ENCODE assay signal across 16 cellular contexts in genomic region chr6:111743859-111744692, GRCh38.
DNase-seq lines count a peak whose midpoint lies in the region; ATAC-seq, FAIRE-seq and TF ChIP-seq lines count a peak whose summit lies in the region.
"Had no signal": no experiment of that assay in that cellular context is flagged by ENCODE, and none has a peak within 500 bp of the region (broad histone marks: within the 10 kb centered on the region; RNA-seq: fewer than 3 reads in every experiment).

No MANE protein-coding gene starts in this region.

- CTCF ChIA-PET in activated CD8-positive, alpha-beta T cell treated with anti-CD3 and anti-CD28 coated beads for 36 hours (lab: Charles Lee) = interaction anchor here (0.8 to 1.5 kb wide), 4 partner anchors 9 to 299 kb away, joined by 4 to 5 read pairs (median 4); no protein-coding TSS in a partner anchor
- CTCF ChIA-PET in activated CD8-positive, alpha-beta T cell treated with anti-CD3 and anti-CD28 coated beads, Interleukin-2, amount 10 ng/mL, durations not matched to agents 7 days and 5 days (lab: Charles Lee) = interaction anchor here (0.7 to 1.6 kb wide), 6 partner anchors 8 to 34 kb away, joined by 3 to 7 read pairs (median 4); no protein-coding TSS in a partner anchor
- CTCF ChIA-PET in PC-9 (lab: Charles Lee) = no interaction called here

- no TSS peak for BruUV-seq in PC-9 (replicated peaks; lab: Mats Ljungman, UMichigan)

- no peaks in the 10 kb centered on the region; the same call in 1 of the 2 replicates for H4K20me1 ChIP-seq in PC-9 (ENCODE audit: insufficient read depth)

- no peak for TF ChIP-seq CTCF in activated CD8-positive, alpha-beta T cell treated with anti-CD3 and anti-CD28 coated beads for 36 hours (IDR thresholded peaks at IDR 0.05)
- TF ChIP-seq CTCF in lower lobe of right lung (IDR thresholded peaks at IDR 0.05) = no peak
- no peak for TF ChIP-seq CTCF in testis (IDR thresholded peaks at IDR 0.05)
- no peak for TF ChIP-seq CTCF in PC-9 (conservative IDR thresholded peaks at IDR 0.05)

- no peak overlapping the region for H3K4me3 Mint-ChIP-seq in activated CD8-positive, alpha-beta T cell treated with anti-CD3 and anti-CD28 coated beads for 36 hours
- H3K4me3 Mint-ChIP-seq in activated CD8-positive, alpha-beta T cell treated with anti-CD3 and anti-CD28 coated beads, Interleukin-2, amount 10 ng/mL, durations not matched to agents 7 days and 5 days = no peak overlapping the region
- peak overlapping the region in 1 of 2 donors; percentile 64 for H3K4me3 Mint-ChIP-seq in effector memory CD8-positive, alpha-beta T cell
- H3K4me3 Mint-ChIP-seq: WTC11 had no signal

- peak overlapping the region; percentile 51 for H3K27ac ChIP-seq in lower lobe of right lung
- H3K27ac ChIP-seq in testis = no peak overlapping the region
- no peak overlapping the region for H3K27ac ChIP-seq in PC-9
- H3K27ac ChIP-seq: A549, transverse colon had no signal

- H3K27me3 ChIP-seq in lower lobe of right lung (ENCODE audit: low read depth) = no peaks in the 10 kb centered on the region
- H3K27me3 ChIP-seq in testis = no peaks in the 10 kb centered on the region
- no peaks in the 10 kb centered on the region for H3K27me3 ChIP-seq in PC-9 (ENCODE audit: insufficient read depth, low read depth)

- H3K27me3 Mint-ChIP-seq in activated CD8-positive, alpha-beta T cell treated with anti-CD3 and anti-CD28 coated beads for 36 hours = no peaks in the 10 kb centered on the region
- H3K27me3 Mint-ChIP-seq in activated CD8-positive, alpha-beta T cell treated with anti-CD3 and anti-CD28 coated beads, Interleukin-2, amount 10 ng/mL, durations not matched to agents 7 days and 5 days (ENCODE audit: low read depth) = no peaks in the 10 kb centered on the region
- no peaks in the 10 kb centered on the region for H3K27me3 Mint-ChIP-seq in effector memory CD8-positive, alpha-beta T cell

- H3K79me2 ChIP-seq in PC-9 (ENCODE audit: low read depth) = no peaks in the 10 kb centered on the region

- no peaks in the 10 kb centered on the region for H3K9me2 ChIP-seq in PC-9 (ENCODE audit: insufficient read depth)

- H2AFZ ChIP-seq in PC-9 = no peak overlapping the region

- no peaks in the 10 kb centered on the region for H3K9me3 Mint-ChIP-seq in activated CD8-positive, alpha-beta T cell treated with anti-CD3 and anti-CD28 coated beads for 36 hours
- H3K9me3 Mint-ChIP-seq in activated CD8-positive, alpha-beta T cell treated with anti-CD3 and anti-CD28 coated beads, Interleukin-2, amount 10 ng/mL, durations not matched to agents 7 days and 5 days (ENCODE audit: insufficient read depth) = no peaks in the 10 kb centered on the region
- no peaks in the 10 kb centered on the region for H3K9me3 Mint-ChIP-seq in effector memory CD8-positive, alpha-beta T cell
- H3K9me3 Mint-ChIP-seq: WTC11 had no signal

- H3K36me3 ChIP-seq in lower lobe of right lung (no peaks in the 10 kb centered on the region), testis (ENCODE audit: low read depth, missing control alignments) (no peaks in the 10 kb centered on the region), PC-9 (ENCODE audit: low read depth) (no peaks in the 10 kb centered on the region)
- H3K36me3 ChIP-seq: transverse colon had no signal

- H3K4me2 ChIP-seq in PC-9 = no peak overlapping the region
- H3K4me2 ChIP-seq: A549 had no signal

- peaks cover 89% of the 10 kb centered on the region for H3K4me1 Mint-ChIP-seq in activated CD8-positive, alpha-beta T cell treated with anti-CD3 and anti-CD28 coated beads for 36 hours (ENCODE audit: low read depth)
- H3K4me1 Mint-ChIP-seq in activated CD8-positive, alpha-beta T cell treated with anti-CD3 and anti-CD28 coated beads, Interleukin-2, amount 10 ng/mL, durations not matched to agents 7 days and 5 days (ENCODE audit: low read depth) = peaks cover 85% of the 10 kb centered on the region
- peaks cover 78 to 94% of the 10 kb centered on the region in 2 donors for H3K4me1 Mint-ChIP-seq in effector memory CD8-positive, alpha-beta T cell (ENCODE audit: low read depth in 2 of 2)

- POLR2A ChIA-PET in activated CD8-positive, alpha-beta T cell treated with anti-CD3 and anti-CD28 coated beads for 36 hours (lab: Charles Lee) = interaction anchor here (1.2 to 1.3 kb wide), 3 partner anchors 8 to 59 kb away, joined by 3 to 5 read pairs (median 3); no protein-coding TSS in a partner anchor
- POLR2A ChIA-PET in activated CD8-positive, alpha-beta T cell treated with anti-CD3 and anti-CD28 coated beads, Interleukin-2, amount 10 ng/mL, durations not matched to agents 7 days and 5 days (lab: Charles Lee) = interaction anchor here (0.9 kb wide), 1 partner anchor 12 kb away, joined by 5 read pairs; no protein-coding TSS in a partner anchor
- POLR2A ChIA-PET in PC-9 (lab: Charles Lee; ENCODE audit: unreplicated experiment) = interaction anchor here (0.6 kb wide), 1 partner anchor 1196 kb away, joined by 3 read pairs; no protein-coding TSS in a partner anchor

- FAIRE-seq in GM19239 (lab: Jason Lieb, UNC) = no peak
- FAIRE-seq: A549 had no signal

- H3K36me3 Mint-ChIP-seq in activated CD8-positive, alpha-beta T cell treated with anti-CD3 and anti-CD28 coated beads for 36 hours (ENCODE audit: low read depth) = peaks cover 85% of the 10 kb centered on the region
- peaks cover 72% of the 10 kb centered on the region for H3K36me3 Mint-ChIP-seq in activated CD8-positive, alpha-beta T cell treated with anti-CD3 and anti-CD28 coated beads, Interleukin-2, amount 10 ng/mL, durations not matched to agents 7 days and 5 days (ENCODE audit: low read depth)
- H3K36me3 Mint-ChIP-seq in effector memory CD8-positive, alpha-beta T cell (ENCODE audit: insufficient read depth) = peaks cover 74% of the 10 kb centered on the region

- no peak for DNase-seq in activated CD8-positive, alpha-beta T cell treated with anti-CD3 and anti-CD28 coated beads for 36 hours
- no peak for DNase-seq in activated CD8-positive, alpha-beta T cell treated with anti-CD3 and anti-CD28 coated beads, Interleukin-2, amount 10 ng/mL, durations not matched to agents 7 days and 5 days
- no peak for DNase-seq in effector memory CD8-positive, alpha-beta T cell
- DNase-seq in lower lobe of right lung (no peak), testis (peak; percentile 43), PC-9 (no peak), GM19239 (ENCODE audit: insufficient read length, low spot score) (no peak)
- DNase-seq: activated gamma-delta T cell treated with Interleukin-2 at 50 U/mL for 16 hours; effector memory CD4-positive, alpha-beta T cell; GF-D8; NCI-H446 treated with DMSO at 0.1 percent for 48 hours; stimulated activated CD4-positive, alpha-beta T cell treated with anti-CD3 and anti-CD28 coated beads, Interleukin-4, amount 100 ng/mL, for 24 hours; transverse colon had no signal

- H3K9me3 ChIP-seq in lower lobe of right lung (no peaks in the 10 kb centered on the region), testis (no peaks in the 10 kb centered on the region), PC-9 (ENCODE audit: insufficient read depth, low read depth) (no peaks in the 10 kb centered on the region)
- H3K9me3 ChIP-seq: A549, transverse colon had no signal

- no peak overlapping the region for H3K4me3 ChIP-seq in lower lobe of right lung
- H3K4me3 ChIP-seq in testis = no peak overlapping the region
- H3K4me3 ChIP-seq in PC-9 = no peak overlapping the region
- H3K4me3 ChIP-seq: A549, transverse colon had no signal

- intact Hi-C loops in activated CD8-positive, alpha-beta T cell treated with anti-CD3 and anti-CD28 coated beads for 36 hours (cut with micrococcal nuclease) = no loop called here
- intact Hi-C loops in lower lobe of right lung (cut with DNase I) = no loop called here
- intact Hi-C loops in testis (cut with DNase I; ENCODE audit: low total_unique reads) = no loop called here
- intact Hi-C loops in PC-9 (cut with micrococcal nuclease; ENCODE audit: unreplicated experiment) = no loop called here

- ATAC-seq in activated CD8-positive, alpha-beta T cell treated with anti-CD3 and anti-CD28 coated beads for 36 hours = no peak
- no peak for ATAC-seq in activated CD8-positive, alpha-beta T cell treated with anti-CD3 and anti-CD28 coated beads, Interleukin-2, amount 10 ng/mL, durations not matched to agents 7 days and 5 days
- ATAC-seq in effector memory CD8-positive, alpha-beta T cell (replicated peaks) = no peak
- ATAC-seq in lower lobe of right lung (no peak), HG03175 (IDR thresholded peaks at IDR 0.05; ENCODE audit: unreplicated experiment) (no peak)
- ATAC-seq: A549, WTC11 had no signal

- WGBS in testis, 2 donors = 25 to 36% methylated on average over 8 of the region's 8 CpGs

- no peaks in the 10 kb centered on the region for H3F3A ChIP-seq in PC-9 (ENCODE audit: insufficient read depth, low read depth)

- peaks cover 64% of the 10 kb centered on the region for H3K4me1 ChIP-seq in lower lobe of right lung
- H3K4me1 ChIP-seq in testis = peaks cover 14% of the 10 kb centered on the region
- no peaks in the 10 kb centered on the region for H3K4me1 ChIP-seq in PC-9 (replicated peaks; ENCODE audit: insufficient read depth)
- H3K4me1 ChIP-seq: A549 had no signal

- no peak for TF ChIP-seq POLR2A in testis (IDR thresholded peaks at IDR 0.05)

- peak overlapping the region; percentile 22 for H3K27ac Mint-ChIP-seq in activated CD8-positive, alpha-beta T cell treated with anti-CD3 and anti-CD28 coated beads for 36 hours
- H3K27ac Mint-ChIP-seq in activated CD8-positive, alpha-beta T cell treated with anti-CD3 and anti-CD28 coated beads, Interleukin-2, amount 10 ng/mL, durations not matched to agents 7 days and 5 days = no peak overlapping the region
- peak overlapping the region; percentile 100 for H3K27ac Mint-ChIP-seq in effector memory CD8-positive, alpha-beta T cell
- H3K27ac Mint-ChIP-seq: WTC11 had no signal
